Comparison of ENCODE assay signal across 16 cellular contexts in the genomic region with DNA sequence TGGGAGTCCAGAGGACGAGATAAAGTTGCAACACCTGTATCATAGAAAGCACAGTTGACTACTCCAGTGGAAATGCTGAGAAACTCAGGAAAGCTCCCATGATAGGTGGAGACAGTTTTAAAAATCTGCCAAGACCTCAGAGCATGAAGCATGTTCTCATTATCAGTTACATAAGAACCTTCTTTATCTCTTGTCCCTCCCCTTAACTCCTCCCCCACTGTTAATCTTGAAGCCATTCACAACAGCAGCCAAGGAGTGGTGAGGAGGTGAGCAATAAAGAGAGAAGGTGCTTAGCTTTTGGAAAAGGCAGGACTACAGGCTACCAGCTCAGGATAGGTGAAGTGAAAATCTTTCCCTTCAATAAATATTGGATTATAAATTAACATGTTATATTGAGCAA.
DNase-seq lines count a peak whose midpoint lies in the region; ATAC-seq and TF ChIP-seq lines count a peak whose summit lies in the region.
"Had no signal": no experiment of that assay in that cellular context is flagged by ENCODE, and none has a peak within 500 bp of the region (broad histone marks: within the 10 kb centered on the region; RNA-seq: fewer than 3 reads in every experiment).

No MANE protein-coding gene starts in this region.

- no peaks in the 10 kb centered on the region for H3K27me3 ChIP-seq in endodermal cell (ENCODE audit: control insufficient read depth, insufficient read depth, low read length, poor library complexity, severe bottlenecking)
- no peaks in the 10 kb centered on the region for H3K27me3 ChIP-seq in mesendoderm (ENCODE audit: insufficient read depth, low read length, poor library complexity)
- no peaks in the 10 kb centered on the region for H3K27me3 ChIP-seq in foreskin keratinocyte
- H3K27me3 ChIP-seq: BLaER1 had no signal

- no peaks in the 10 kb centered on the region for H3K79me2 ChIP-seq in mesendoderm (ENCODE audit: control insufficient read depth, insufficient read depth, low read length)

- H3K56ac ChIP-seq in mesendoderm (ENCODE audit: low read length) = no peak overlapping the region

- H3K4me1 Mint-ChIP-seq in activated CD4-positive, alpha-beta T cell treated with anti-CD3 and anti-CD28 coated beads, Interleukin-2, amount 10 ng/mL, durations not matched to agents 24 days and 14 days = no peaks in the 10 kb centered on the region
- H3K4me1 Mint-ChIP-seq in endodermal cell = peaks cover 42% of the 10 kb centered on the region
- H3K4me1 Mint-ChIP-seq: CD4-positive, alpha-beta memory T cell had no signal

- no peak overlapping the region for H3K4ac ChIP-seq in mesendoderm (ENCODE audit: low read depth, low read length)

- H3K4me2 ChIP-seq in mesendoderm (ENCODE audit: low read length) = no peak overlapping the region
- H3K4me2 ChIP-seq: BLaER1 had no signal

- no peak overlapping the region for H4K8ac ChIP-seq in mesendoderm (ENCODE audit: low read depth, low read length)

- H3K9me3 ChIP-seq in endodermal cell (ENCODE audit: control insufficient read depth, low read length) = no peaks in the 10 kb centered on the region
- H3K9me3 ChIP-seq: BLaER1 had no signal

- WGBS in endodermal cell (ENCODE audit: insufficient coverage in 1 of 2, insufficient read length in 1 of 2), 2 experiments = 72 to 75% methylated on average over 1 of the region's 1 CpG
- no CpG with 5 or more reads among the region's 1 CpG for WGBS in mesendoderm (ENCODE audit: extremely low coverage, insufficient coverage, low lambda C conversion rate)

- no peak overlapping the region for H3K23ac ChIP-seq in mesendoderm (ENCODE audit: low read length)

- ATAC-seq in foreskin keratinocyte = no peak
- ATAC-seq: GM12878 had no signal

- DNase-seq in activated CD4-positive, alpha-beta T cell treated with anti-CD3 and anti-CD28 coated beads, Interleukin-2, amount 10 ng/mL, durations not matched to agents 24 days and 14 days = peak; percentile 34
- no peak for DNase-seq in activated CD4-positive, alpha-beta T cell treated with anti-CD3 and anti-CD28 coated beads, Interleukin-2, amount 50 U/mL, for 4 hours
- DNase-seq in endodermal cell (no peak), mesendoderm (peak; percentile 65), NCI-H128 (lab: John Stamatoyannopoulos, UW; ENCODE audit: unreplicated experiment) (no peak), foreskin keratinocyte (no peak), MV-4-11 (lab: John Stamatoyannopoulos, UW) (no peak)
- DNase-seq: 8988T; Calu3; CD4-positive, alpha-beta memory T cell; DMS79 treated with DMSO at 0.1 percent for 48 hours; GOT3; H9 had no signal

- no peaks in the 10 kb centered on the region for H3K27me3 Mint-ChIP-seq in activated CD4-positive, alpha-beta T cell treated with anti-CD3 and anti-CD28 coated beads, Interleukin-2, amount 10 ng/mL, durations not matched to agents 24 days and 14 days
- H3K27me3 Mint-ChIP-seq in endodermal cell (ENCODE audit: insufficient read depth) = no peaks in the 10 kb centered on the region

- TF ChIP-seq CTCF in endodermal cell (conservative IDR thresholded peaks at IDR 0.05) (no peak), foreskin keratinocyte (conservative IDR thresholded peaks at IDR 0.05) (no peak)

- intact Hi-C loops in activated CD4-positive, alpha-beta T cell treated with anti-CD3 and anti-CD28 coated beads, Interleukin-2, amount 10 ng/mL, durations not matched to agents 24 days and 14 days (cut with micrococcal nuclease) = no loop called here

- H2BK5ac ChIP-seq in mesendoderm (ENCODE audit: low read length) = no peak overlapping the region

- H3K27ac ChIP-seq in endodermal cell (ENCODE audit: low read depth, low read length) = no peak overlapping the region
- no peak overlapping the region for H3K27ac ChIP-seq in mesendoderm (ENCODE audit: low read depth, low read length)
- H3K27ac ChIP-seq in foreskin keratinocyte = no peak overlapping the region
- H3K27ac ChIP-seq: BLaER1 had no signal

- H4K5ac ChIP-seq in mesendoderm (ENCODE audit: low read length) = no peak overlapping the region

- H3K4me1 ChIP-seq in endodermal cell (ENCODE audit: control insufficient read depth, insufficient read depth, low read length) = peaks cover 11% of the 10 kb centered on the region
- no peaks in the 10 kb centered on the region for H3K4me1 ChIP-seq in mesendoderm (ENCODE audit: control insufficient read depth, low read depth, low read length)
- H3K4me1 ChIP-seq in foreskin keratinocyte = peaks cover 7% of the 10 kb centered on the region
- H3K4me1 ChIP-seq: BLaER1 had no signal

- no peak overlapping the region for H2AK5ac ChIP-seq in mesendoderm (ENCODE audit: low read length)

- H3K9ac ChIP-seq in endodermal cell (ENCODE audit: extremely low read depth, low read length, poor library complexity, severe bottlenecking) (no peak overlapping the region), mesendoderm (ENCODE audit: low read length) (no peak overlapping the region)
- H3K9ac ChIP-seq: BLaER1 had no signal

- H3K27ac Mint-ChIP-seq in activated CD4-positive, alpha-beta T cell treated with anti-CD3 and anti-CD28 coated beads, Interleukin-2, amount 10 ng/mL, durations not matched to agents 24 days and 14 days = no peak overlapping the region
- no peak overlapping the region for H3K27ac Mint-ChIP-seq in endodermal cell
- H3K27ac Mint-ChIP-seq: CD4-positive, alpha-beta memory T cell; H9 had no signal

- H3K18ac ChIP-seq in mesendoderm (ENCODE audit: low read length) = no peak overlapping the region

- no peak overlapping the region for H2BK15ac ChIP-seq in mesendoderm (replicated peaks; ENCODE audit: low read depth)

- peak overlapping the region; percentile 41 for H3K4me3 ChIP-seq in endodermal cell (ENCODE audit: low read length)
- no peak overlapping the region for H3K4me3 ChIP-seq in mesendoderm (ENCODE audit: low read length)
- H3K4me3 ChIP-seq: BLaER1, GM12878 had no signal

- H3K36me3 ChIP-seq in endodermal cell (ENCODE audit: control insufficient read depth, insufficient read depth, low read length) (no peaks in the 10 kb centered on the region), mesendoderm (ENCODE audit: control insufficient read depth, insufficient read depth, low read length) (no peaks in the 10 kb centered on the region)
- H3K36me3 ChIP-seq: BLaER1 had no signal

- no peak overlapping the region for H2BK120ac ChIP-seq in mesendoderm (ENCODE audit: low read depth, low read length)

- H3K4me3 Mint-ChIP-seq in activated CD4-positive, alpha-beta T cell treated with anti-CD3 and anti-CD28 coated beads, Interleukin-2, amount 10 ng/mL, durations not matched to agents 24 days and 14 days = no peak overlapping the region
- H3K4me3 Mint-ChIP-seq in endodermal cell = no peak overlapping the region
- H3K4me3 Mint-ChIP-seq: CD14-positive monocyte; CD4-positive, alpha-beta memory T cell; H9 had no signal

- no peaks in the 10 kb centered on the region for H3K36me3 Mint-ChIP-seq in activated CD4-positive, alpha-beta T cell treated with anti-CD3 and anti-CD28 coated beads, Interleukin-2, amount 10 ng/mL, durations not matched to agents 24 days and 14 days (ENCODE audit: low read depth)
- H3K36me3 Mint-ChIP-seq in endodermal cell (ENCODE audit: low read depth) = no peaks in the 10 kb centered on the region
- H3K36me3 Mint-ChIP-seq: CD14-positive monocyte; CD4-positive, alpha-beta memory T cell had no signal

- H3K9me3 Mint-ChIP-seq in activated CD4-positive, alpha-beta T cell treated with anti-CD3 and anti-CD28 coated beads, Interleukin-2, amount 10 ng/mL, durations not matched to agents 24 days and 14 days = no peaks in the 10 kb centered on the region
- H3K9me3 Mint-ChIP-seq in endodermal cell = no peaks in the 10 kb centered on the region
- H3K9me3 Mint-ChIP-seq: CD14-positive monocyte; CD4-positive, alpha-beta memory T cell; H9 had no signal

- no peaks in the 10 kb centered on the region for H3K79me1 ChIP-seq in mesendoderm (ENCODE audit: low read length)

Comparison
In these comparisons a context has a peak if more than half of its experiments do, and no peak if none do; other contexts are left out.
1. DNase-seq: peak in activated CD4-positive, alpha-beta T cell treated with anti-CD3 and anti-CD28 coated beads, Interleukin-2, amount 10 ng/mL, durations not matched to agents 24 days and 14 days (single experiment) and mesendoderm (single experiment); none in activated CD4-positive, alpha-beta T cell treated with anti-CD3 and anti-CD28 coated beads, Interleukin-2, amount 50 U/mL, for 4 hours (0 of 2), endodermal cell (single experiment), NCI-H128 (single experiment), foreskin keratinocyte (0 of 2) and MV-4-11 (single experiment).